9 cellular contexts compared by ENCODE assay signal in genomic region chr2:174971868-174972781, GRCh38.
DNase-seq lines count a peak whose midpoint lies in the region; ATAC-seq and TF ChIP-seq lines count a peak whose summit lies in the region.
"Had no signal": no experiment of that assay in that cellular context is flagged by ENCODE, and none has a peak within 500 bp of the region (broad histone marks: within the 10 kb centered on the region; RNA-seq: fewer than 3 reads in every experiment).

No MANE protein-coding gene starts in this region.

- ATAC-seq in SK-N-SH treated with all-trans-retinoic acid at 6 μM for 48 hours (peak; percentile 87), GM21786 (IDR thresholded peaks at IDR 0.05; ENCODE audit: unreplicated experiment) (no peak)

- DNase-seq in AG10803 (ENCODE audit: low read depth) = peak; percentile 82
- DNase-seq in HK-2 (ENCODE audit: unreplicated experiment) = peak; percentile 24
- DNase-seq in hepatic stellate cell (ENCODE audit: low spot score) = peak; percentile 39
- no peak for DNase-seq in NCI-H2107 treated with DMSO at 0.1 percent for 48 hours (lab: John Stamatoyannopoulos, UW; ENCODE audit: unreplicated experiment)
- no peak for DNase-seq in SW480 (ENCODE audit: low spot score)
- no peak for DNase-seq in globus pallidus (ENCODE audit: low spot score)
- DNase-seq: midbrain had no signal

- TF ChIP-seq CTCF in AG10803 (conservative IDR thresholded peaks at IDR 0.05; ENCODE audit: low read length) = no peak

- H3K4me3 ChIP-seq in AG10803 (ENCODE audit: low read length) = no peak overlapping the region

TF ChIP-seq in SK-N-SH treated with all-trans-retinoic acid at 6 μM for 48 hours, 23 proteins besides CTCF, POLR2A, EP300 and RAD21:
- 0 out of 2 replicates have a peak, but pooled peaks have one; percentile 31 for TF ChIP-seq ISL1 (CRISPR knock-in tag; IDR thresholded peaks at IDR 0.05)
- TF ChIP-seq CSDC2 (CRISPR knock-in tag; IDR thresholded peaks at IDR 0.05) = no peak

Comparison
In these comparisons a context has a peak if more than half of its experiments do, and no peak if none do; other contexts are left out.
1. DNase-seq: peak in AG10803 (single experiment), HK-2 (single experiment) and hepatic stellate cell (single experiment); none in NCI-H2107 treated with DMSO at 0.1 percent for 48 hours (single experiment), SW480 (single experiment) and globus pallidus (single experiment).